ENCODE assay signal across 29 cellular contexts in genomic region chr1:58353168-58353567, GRCh38.
"Had no signal": no experiment of that assay in that cellular context is flagged by ENCODE, and none has a peak within 500 bp of the region (broad histone marks: within the 10 kb centered on the region; RNA-seq: fewer than 3 reads in every experiment).

No MANE protein-coding gene starts in this region.

- H3K27me3 ChIP-seq: MG63 had no signal

- H3K36me3 ChIP-seq: MG63 had no signal

- DNase-seq: Karpas-422, Kasumi-1, MG63, MM.1S, MV-4-11, NCI-H1048, NCI-H1092, NCI-H1092 treated with DMSO at 0.1 percent for 48 hours, NCI-H1105, NCI-H1105 treated with DMSO at 0.1 percent for 48 hours, NCI-H1417 treated with DMSO at 0.1 percent for 48 hours, NCI-H1436, NCI-H1694, NCI-H1694 treated with DMSO at 0.1 percent for 48 hours, NCI-H187, NCI-H187 treated with DMSO at 0.1 percent for 48 hours, NCI-H1930, NCI-H2081 treated with DMSO at 0.1 percent for 48 hours, NCI-H2107, NCI-H2171, NCI-H2171 treated with DMSO at 0.1 percent for 48 hours, NCI-H2227 treated with DMSO at 0.1 percent for 48 hours, NCI-H226, NCI-H345, NCI-H446, NCI-H446 treated with DMSO at 0.1 percent for 48 hours, NCI-H510A, NCI-H510A treated with DMSO at 0.1 percent for 48 hours, NCI-H524 had no signal

- H3K9me3 ChIP-seq: MG63 had no signal

- H3K4me3 ChIP-seq: MG63 had no signal
